7 cellular contexts compared by ENCODE assay signal in the genomic region with DNA sequence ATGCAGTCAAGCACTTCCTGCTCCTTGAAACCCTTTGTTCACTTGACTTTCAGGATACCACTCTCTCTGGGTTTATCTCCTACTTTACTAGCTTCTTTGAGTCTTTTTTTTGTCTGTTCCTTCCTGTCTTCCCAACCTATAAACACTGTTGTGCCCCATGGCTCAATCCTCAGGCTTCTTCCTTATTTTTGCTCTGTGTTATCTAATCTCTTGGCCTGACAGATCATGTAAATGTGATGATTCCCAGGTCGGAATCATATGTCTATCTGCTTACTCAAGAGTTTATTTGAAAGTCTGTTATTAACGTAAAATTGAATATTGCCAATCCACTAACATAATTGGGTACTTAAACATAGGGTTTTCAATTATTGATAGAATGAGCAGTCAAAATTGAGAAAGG.
"Had no signal": no experiment of that assay in that cellular context is flagged by ENCODE, and none has a peak within 500 bp of the region (broad histone marks: within the 10 kb centered on the region; RNA-seq: fewer than 3 reads in every experiment).

No MANE protein-coding gene starts in this region.

- H3K4me3 ChIP-seq: GM23338 had no signal

- ATAC-seq: GM23338 had no signal

- H2AFZ ChIP-seq: GM23338 had no signal

- DNase-seq: H9, HCEC 1CT, IMR-90 had no signal

- H3K4me2 ChIP-seq: GM23338 had no signal

- FAIRE-seq: H1, H54, HTR-8/SVneo had no signal
